9 cellular contexts compared by ENCODE assay signal in genomic region chr2:232230557-232230956, GRCh38.
DNase-seq lines count a peak whose midpoint lies in the region; ATAC-seq and FAIRE-seq lines count a peak whose summit lies in the region.
"Had no signal": no experiment of that assay in that cellular context is flagged by ENCODE, and none has a peak within 500 bp of the region (broad histone marks: within the 10 kb centered on the region; RNA-seq: fewer than 3 reads in every experiment).

No MANE protein-coding gene starts in this region.

- no peak overlapping the region for H2AFZ ChIP-seq in GM23248

- no peaks in the 10 kb centered on the region for H3K79me2 ChIP-seq in GM23248 (ENCODE audit: insufficient read depth)

- ATAC-seq in HG03135 (IDR thresholded peaks at IDR 0.05; ENCODE audit: unreplicated experiment) = no peak
- no peak for ATAC-seq in HG03378 (IDR thresholded peaks at IDR 0.05; ENCODE audit: unreplicated experiment)

- H4K20me1 ChIP-seq in GM23248 (ENCODE audit: insufficient read depth) = no peaks in the 10 kb centered on the region

- 63 to 74% methylated on average over 3 of the region's 3 CpGs for WGBS in GM23248 (ENCODE audit: low coverage in 1 of 2, low lambda C conversion rate in 2 of 2, missing lambda C conversion rate in 2 of 2), 2 experiments
- no CpG with 5 or more reads among the region's 3 CpGs for WGBS in iPS DF 6.9 (ENCODE audit: insufficient coverage, insufficient read length)

- H3K9me2 ChIP-seq in GM23248 (ENCODE audit: insufficient read depth) = no peaks in the 10 kb centered on the region

- no peak overlapping the region for H3K4me2 ChIP-seq in GM23248 (ENCODE audit: unreplicated experiment)

- no peak overlapping the region for H3K4me3 ChIP-seq in GM23248
- H3K4me3 ChIP-seq in iPS DF 6.9 (ENCODE audit: low read length) = no peak overlapping the region

- H3K4me1 ChIP-seq in GM23248 (ENCODE audit: insufficient read depth) (no peaks in the 10 kb centered on the region), iPS DF 6.9 (ENCODE audit: control insufficient read depth, insufficient read depth, low read length) (no peaks in the 10 kb centered on the region; the same call in 1 of the 2 replicates)

- no peaks in the 10 kb centered on the region for H3K9me3 ChIP-seq in GM23248 (ENCODE audit: low read depth)
- H3K9me3 ChIP-seq in iPS DF 6.9 (ENCODE audit: control insufficient read depth, insufficient read depth, low read length) = no peaks in the 10 kb centered on the region

- FAIRE-seq in HTR-8/SVneo (lab: Jason Lieb, UNC) = no peak

- H3K27ac ChIP-seq in GM23248 (no peak overlapping the region), iPS DF 6.9 (ENCODE audit: low read length) (no peak overlapping the region)
- H3K27ac ChIP-seq: epithelial cell of prostate had no signal

- in situ Hi-C loops in ACHN (cut with HindIII; ENCODE audit: low pct_ligation_motif_present, low pct_unique_long_range_greater_than_20kb, low sequenced_read_pairs) = no loop called here
- in situ Hi-C loops in GM23248 (cut with MboI) = no loop called here

- H3K27me3 ChIP-seq in GM23248 (replicated peaks; ENCODE audit: insufficient read depth) = no peaks in the 10 kb centered on the region
- no peaks in the 10 kb centered on the region for H3K27me3 ChIP-seq in iPS DF 6.9 (ENCODE audit: control insufficient read depth, insufficient read depth, low read length)

- no peaks in the 10 kb centered on the region for H3F3A ChIP-seq in GM23248 (ENCODE audit: insufficient read depth)

- DNase-seq in ACHN = peak; percentile 56
- DNase-seq in GM23248 = peak; percentile 53
- DNase-seq in UCSD-AML1 (lab: John Stamatoyannopoulos, UW; ENCODE audit: unreplicated experiment) = peak; percentile 34
- DNase-seq in iPS DF 6.9 (ENCODE audit: low read depth, low spot score) = peak; percentile 43
- no peak for DNase-seq in HTR-8/SVneo (ENCODE audit: insufficient read length, low spot score)
- no peak for DNase-seq in dedifferentiated amniotic fluid mesenchymal stem cell (ENCODE audit: extremely low spot score)

- H3K36me3 ChIP-seq in GM23248 (ENCODE audit: low read depth) (no peaks in the 10 kb centered on the region), iPS DF 6.9 (ENCODE audit: control insufficient read depth, insufficient read depth, low read length) (no peaks in the 10 kb centered on the region)

- H3K9ac ChIP-seq in GM23248 = no peak overlapping the region

Comparison
In these comparisons a context has a peak if more than half of its experiments do, and no peak if none do; other contexts are left out.
1. DNase-seq: peak in ACHN (single experiment), GM23248 (single experiment), UCSD-AML1 (single experiment) and iPS DF 6.9 (single experiment); none in HTR-8/SVneo (single experiment) and dedifferentiated amniotic fluid mesenchymal stem cell (single experiment).